8 cellular contexts compared by ENCODE assay signal in the genomic region with DNA sequence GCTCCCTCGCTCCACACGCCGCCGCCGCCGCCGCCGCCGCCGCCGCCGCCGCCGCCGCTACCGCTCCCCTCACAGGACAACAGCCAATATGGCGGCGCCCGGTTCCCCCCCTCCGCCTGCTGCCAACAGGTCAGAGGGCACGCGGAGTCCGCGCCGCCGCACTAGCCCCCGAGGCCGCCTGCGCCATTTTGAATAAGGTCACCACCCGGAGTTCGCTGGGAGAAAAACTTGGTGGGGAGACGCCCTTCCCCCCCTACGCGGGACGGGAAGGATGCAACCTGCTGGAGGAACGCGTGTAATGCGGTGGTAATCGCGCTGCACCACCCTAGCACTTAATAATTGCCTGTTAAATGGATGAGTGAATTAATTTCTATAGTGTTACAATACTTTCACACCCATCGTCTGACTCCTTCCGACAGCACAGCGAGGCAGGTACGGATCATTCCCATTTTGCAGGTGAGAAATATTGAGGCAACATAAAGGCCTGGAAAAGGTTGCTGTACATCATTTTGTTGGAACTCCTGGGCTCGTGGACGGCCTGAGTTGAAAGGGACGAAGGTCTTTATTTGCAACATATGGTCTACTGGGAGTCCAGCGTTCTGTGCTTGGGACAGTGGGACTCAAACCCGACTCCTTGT. TPM values are rescaled to one million over a fixed set of nuclear protein-coding genes. Genes with fewer than 3 reads are reported as not detected.
DNase-seq lines count a peak whose midpoint lies in the region; ATAC-seq and TF ChIP-seq lines count a peak whose summit lies in the region.

A gene (minus strand): TSS at position 90 of the 638 bp plus-strand sequence. CDS start 105 bp downstream, outside the sequence.

- H3K79me2 ChIP-seq in ACC112 (ENCODE audit: control insufficient read depth, insufficient read depth, low read length, unreplicated experiment) (peaks cover 45% of the 10 kb centered on the region), mammary epithelial cell (ENCODE audit: insufficient read depth, low read length) (peaks cover 47% of the 10 kb centered on the region), smooth muscle cell (ENCODE audit: low read depth) (peaks cover 51% of the 10 kb centered on the region)

- peak; percentile 77 for ATAC-seq in GM18861 (IDR thresholded peaks at IDR 0.05; ENCODE audit: unreplicated experiment)
- peak; percentile 82 for ATAC-seq in HG03097 (IDR thresholded peaks at IDR 0.05; ENCODE audit: low FRiP score, unreplicated experiment)

- TF ChIP-seq CTCF in WI38 (IDR thresholded peaks at IDR 0.05; ENCODE audit: low read depth, low read length) (no peak), mammary epithelial cell (conservative IDR thresholded peaks at IDR 0.05 in 1 of 2, IDR thresholded peaks at IDR 0.05 in 1 of 2; ENCODE audit: extremely low read depth in 1 of 2, insufficient read depth in 1 of 2, low read depth in 1 of 2, low read length in 2 of 2) (peak; percentile 16 to 41), smooth muscle cell (IDR thresholded peaks at IDR 0.05; ENCODE audit: borderline replicate concordance, insufficient read depth, poor library complexity, severe bottlenecking) (no peak)

- in situ Hi-C loops in mammary epithelial cell (cut with MboI; ENCODE audit: low sequenced_read_pairs in 2 of 2) = no loop called here

- peaks cover 9% of the 10 kb centered on the region; the same call in 1 of the 2 replicates for H3K36me3 ChIP-seq in ACC112 (ENCODE audit: insufficient read depth, low read length)
- H3K36me3 ChIP-seq in mammary epithelial cell (ENCODE audit: insufficient read depth, low read length) = no peaks in the 10 kb centered on the region
- H3K36me3 ChIP-seq in smooth muscle cell (ENCODE audit: low read depth) = no peaks in the 10 kb centered on the region

- H3K4me1 ChIP-seq in ACC112 (ENCODE audit: control insufficient read depth, insufficient read depth, low read length, unreplicated experiment) (peaks cover 13% of the 10 kb centered on the region), mammary epithelial cell (ENCODE audit: insufficient read depth, low read length) (peaks cover 15% of the 10 kb centered on the region), smooth muscle cell (ENCODE audit: low read depth) (peaks cover 19% of the 10 kb centered on the region)

- WGBS in mammary epithelial cell (ENCODE audit: low coverage, missing lambda C conversion rate) = 21% methylated on average over 13 of the region's 49 CpGs
- WGBS in smooth muscle cell (ENCODE audit: low lambda C conversion rate) = 17% methylated on average over 37 of the region's 49 CpGs

- H3K9ac ChIP-seq in mammary epithelial cell (ENCODE audit: insufficient read depth, low read length) (peak within 1 kb of the TSS; percentile 59), smooth muscle cell (ENCODE audit: low read depth) (peak within 1 kb of the TSS; percentile 65)

- DNase-seq in NCI-H2196 treated with DMSO at 0.1 percent for 48 hours (lab: John Stamatoyannopoulos, UW; ENCODE audit: unreplicated experiment) (peak; percentile 84), mammary epithelial cell (peak; percentile 86), iPS-NIHi7 (ENCODE audit: extremely low spot score) (peak; percentile 98), smooth muscle cell (lab: John Stamatoyannopoulos, UW; ENCODE audit: unreplicated experiment) (peak; percentile 85)

- dilution Hi-C loops in mammary epithelial cell (cut with HindIII; ENCODE audit: low sequenced_read_pairs) = loop anchor here (5.0 kb wide), 1 partner anchor 43 kb away; no protein-coding TSS in a partner anchor

- no peaks in the 10 kb centered on the region for H3F3A ChIP-seq in smooth muscle cell (ENCODE audit: low read depth)

- no peaks in the 10 kb centered on the region for H3K27me3 ChIP-seq in ACC112 (ENCODE audit: insufficient read depth, low read length)
- no peaks in the 10 kb centered on the region for H3K27me3 ChIP-seq in mammary epithelial cell (ENCODE audit: insufficient read depth, low read length)
- H3K27me3 ChIP-seq in smooth muscle cell (ENCODE audit: low read depth) = no peaks in the 10 kb centered on the region

- H3K4me3 ChIP-seq in ACC112 (ENCODE audit: low read depth, low read length) = peak within 1 kb of the TSS; percentile 92
- peak within 1 kb of the TSS; percentile 92 for H3K4me3 ChIP-seq in WI38 (ENCODE audit: low read depth, low read length)
- peak within 1 kb of the TSS; percentile 80 to 96 (median 84) for H3K4me3 ChIP-seq in mammary epithelial cell (replicated peaks in 1 of 3; ENCODE audit: insufficient read depth in 1 of 3, low read depth in 2 of 3, low read length in 3 of 3)
- H3K4me3 ChIP-seq in smooth muscle cell = peak within 1 kb of the TSS; percentile 89

- intact Hi-C loops in mammary epithelial cell (cut with micrococcal nuclease) = loop anchor here (1.0 kb wide), 1 partner anchor 37 kb away; no protein-coding TSS in a partner anchor

- H2AFZ ChIP-seq in ACC112 (ENCODE audit: low read length, unreplicated experiment) = peak within 1 kb of the TSS; percentile 92
- H2AFZ ChIP-seq in mammary epithelial cell (ENCODE audit: low read depth, low read length) = peak within 1 kb of the TSS; percentile 88
- peak within 1 kb of the TSS; percentile 94 for H2AFZ ChIP-seq in smooth muscle cell (ENCODE audit: low read depth)

- H3K27ac ChIP-seq in ACC112 (ENCODE audit: low read depth, low read length) = peak within 1 kb of the TSS; percentile 25; the same call in 1 of the 2 replicates
- peak within 1 kb of the TSS; percentile 25 for H3K27ac ChIP-seq in mammary epithelial cell (ENCODE audit: insufficient read depth, low read depth, low read length)
- peak within 1 kb of the TSS; percentile 19 for H3K27ac ChIP-seq in smooth muscle cell (ENCODE audit: low read depth)

- H4K20me1 ChIP-seq in mammary epithelial cell (ENCODE audit: insufficient read depth, low read length) (no peaks in the 10 kb centered on the region), smooth muscle cell (ENCODE audit: low read depth) (peaks cover 42% of the 10 kb centered on the region)

- BruUV-seq in mammary epithelial cell (replicated peaks; lab: Mats Ljungman, UMichigan) = no TSS peak

- H3K4me2 ChIP-seq in mammary epithelial cell (ENCODE audit: insufficient read depth, low read depth, low read length) (peak within 1 kb of the TSS; percentile 87), smooth muscle cell (peak within 1 kb of the TSS; percentile 98)

- CTCF ChIA-PET in mammary epithelial cell (lab: Charles Lee; ENCODE audit: low non-redundant PET) = no interaction called here

- H3K9me3 ChIP-seq in mammary epithelial cell (replicated peaks; ENCODE audit: insufficient read depth, low read length) (no peaks in the 10 kb centered on the region), smooth muscle cell (replicated peaks; ENCODE audit: low read depth) (no peaks in the 10 kb centered on the region)

RNA-seq across cellular contexts. Expression of the gene that starts here (rescaled TPM):
- 10 to 100 TPM; 30.7 to 63.3 TPM for total RNA-seq in mammary epithelial cell
- 24.7 TPM for polyA plus RNA-seq in mammary epithelial cell
- 13.0 TPM for polyA minus RNA-seq in mammary epithelial cell
- total RNA-seq in smooth muscle cell = 28.3 and 36.5 TPM in 2 replicates
- 42.8 and 58.2 TPM in 2 replicates for polyA plus RNA-seq in smooth muscle cell

Comparison
In these comparisons a context has a peak if more than half of its experiments do, and no peak if none do; other contexts are left out.
1. Peak in every context shown above with its lines: DNase-seq, ATAC-seq, H3K4me3 ChIP-seq and H3K27ac ChIP-seq.
2. CTCF ChIP-seq: peak in mammary epithelial cell (2 of 2); none in WI38 (single experiment) and smooth muscle cell (single experiment).